2 cellular contexts compared by ENCODE assay signal in the genomic region with DNA sequence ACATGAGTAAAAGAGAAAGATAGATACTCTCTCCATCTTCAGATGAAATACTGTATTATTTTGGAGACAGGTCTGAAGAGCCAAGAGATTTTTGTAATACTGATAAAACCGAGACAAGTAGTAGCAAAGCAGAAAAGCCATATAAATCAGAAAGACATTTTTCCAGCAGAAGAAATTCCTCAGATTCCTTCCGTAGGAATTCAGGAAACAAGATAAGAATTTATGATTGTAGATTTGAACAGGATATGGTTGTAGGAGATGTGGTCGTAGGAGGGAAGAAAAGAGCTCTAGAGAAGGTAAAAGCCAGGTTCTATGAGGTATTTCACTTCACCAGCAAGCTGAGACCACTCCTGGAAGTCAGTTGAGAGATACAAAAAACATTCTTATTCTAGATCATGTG.
TF ChIP-seq lines count a peak whose summit lies in the region.

No MANE protein-coding gene starts in this region.

TF ChIP-seq in GM23338, 12 proteins besides CTCF, POLR2A, EP300 and RAD21 (continued from another document):
- TF ChIP-seq, protein P1, sequence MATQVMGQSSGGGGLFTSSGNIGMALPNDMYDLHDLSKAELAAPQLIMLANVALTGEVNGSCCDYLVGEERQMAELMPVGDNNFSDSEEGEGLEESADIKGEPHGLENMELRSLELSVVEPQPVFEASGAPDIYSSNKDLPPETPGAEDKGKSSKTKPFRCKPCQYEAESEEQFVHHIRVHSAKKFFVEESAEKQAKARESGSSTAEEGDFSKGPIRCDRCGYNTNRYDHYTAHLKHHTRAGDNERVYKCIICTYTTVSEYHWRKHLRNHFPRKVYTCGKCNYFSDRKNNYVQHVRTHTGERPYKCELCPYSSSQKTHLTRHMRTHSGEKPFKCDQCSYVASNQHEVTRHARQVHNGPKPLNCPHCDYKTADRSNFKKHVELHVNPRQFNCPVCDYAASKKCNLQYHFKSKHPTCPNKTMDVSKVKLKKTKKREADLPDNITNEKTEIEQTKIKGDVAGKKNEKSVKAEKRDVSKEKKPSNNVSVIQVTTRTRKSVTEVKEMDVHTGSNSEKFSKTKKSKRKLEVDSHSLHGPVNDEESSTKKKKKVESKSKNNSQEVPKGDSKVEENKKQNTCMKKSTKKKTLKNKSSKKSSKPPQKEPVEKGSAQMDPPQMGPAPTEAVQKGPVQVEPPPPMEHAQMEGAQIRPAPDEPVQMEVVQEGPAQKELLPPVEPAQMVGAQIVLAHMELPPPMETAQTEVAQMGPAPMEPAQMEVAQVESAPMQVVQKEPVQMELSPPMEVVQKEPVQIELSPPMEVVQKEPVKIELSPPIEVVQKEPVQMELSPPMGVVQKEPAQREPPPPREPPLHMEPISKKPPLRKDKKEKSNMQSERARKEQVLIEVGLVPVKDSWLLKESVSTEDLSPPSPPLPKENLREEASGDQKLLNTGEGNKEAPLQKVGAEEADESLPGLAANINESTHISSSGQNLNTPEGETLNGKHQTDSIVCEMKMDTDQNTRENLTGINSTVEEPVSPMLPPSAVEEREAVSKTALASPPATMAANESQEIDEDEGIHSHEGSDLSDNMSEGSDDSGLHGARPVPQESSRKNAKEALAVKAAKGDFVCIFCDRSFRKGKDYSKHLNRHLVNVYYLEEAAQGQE (IDR thresholded peaks at IDR 0.05; ENCODE audit: unreplicated experiment): no peak
- TF ChIP-seq ZNF462 (CRISPR knock-in tag; IDR thresholded peaks at IDR 0.05): no peak
- TF ChIP-seq EZH2 (IDR thresholded peaks at IDR 0.05; ENCODE audit: low read depth, unreplicated experiment): no peak
- TF ChIP-seq CREB1 (CRISPR knock-in tag; IDR thresholded peaks at IDR 0.05; ENCODE audit: low read depth): no peak
- TF ChIP-seq EZH2phosphoT487 (IDR thresholded peaks at IDR 0.05; ENCODE audit: unreplicated experiment): no peak
- TF ChIP-seq NANOG (IDR thresholded peaks at IDR 0.05; ENCODE audit: borderline replicate concordance): no peak
- TF ChIP-seq ZNF114 (CRISPR knock-in tag; IDR thresholded peaks at IDR 0.05): no peak
- no peak for TF ChIP-seq JUNB (IDR thresholded peaks at IDR 0.05; ENCODE audit: unreplicated experiment)

TF ChIP-seq in SK-N-SH, 30 proteins besides CTCF, POLR2A, EP300 and RAD21 (continued from another document):
- TF ChIP-seq, protein P1 (IDR thresholded peaks at IDR 0.05; ENCODE audit: low read depth, low read length): no peak
- no peak for TF ChIP-seq ZBTB33 (IDR thresholded peaks at IDR 0.05; ENCODE audit: borderline replicate concordance, low read depth)
- TF ChIP-seq, protein P2, sequence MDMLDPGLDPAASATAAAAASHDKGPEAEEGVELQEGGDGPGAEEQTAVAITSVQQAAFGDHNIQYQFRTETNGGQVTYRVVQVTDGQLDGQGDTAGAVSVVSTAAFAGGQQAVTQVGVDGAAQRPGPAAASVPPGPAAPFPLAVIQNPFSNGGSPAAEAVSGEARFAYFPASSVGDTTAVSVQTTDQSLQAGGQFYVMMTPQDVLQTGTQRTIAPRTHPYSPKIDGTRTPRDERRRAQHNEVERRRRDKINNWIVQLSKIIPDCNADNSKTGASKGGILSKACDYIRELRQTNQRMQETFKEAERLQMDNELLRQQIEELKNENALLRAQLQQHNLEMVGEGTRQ (IDR thresholded peaks at IDR 0.05; ENCODE audit: borderline replicate concordance, low read depth, low read length): no peak
- TF ChIP-seq RFX5 (IDR thresholded peaks at IDR 0.05; ENCODE audit: low read length): no peak
- TF ChIP-seq RXRA (IDR thresholded peaks at IDR 0.05; ENCODE audit: borderline replicate concordance, low read depth): no peak
- no peak for TF ChIP-seq MAX (IDR thresholded peaks at IDR 0.05; ENCODE audit: low read depth)
- TF ChIP-seq FOXM1 (IDR thresholded peaks at IDR 0.05; ENCODE audit: low read depth): no peak
- TF ChIP-seq GABPA (IDR thresholded peaks at IDR 0.05; ENCODE audit: low read depth): no peak
- TF ChIP-seq, protein P3, sequence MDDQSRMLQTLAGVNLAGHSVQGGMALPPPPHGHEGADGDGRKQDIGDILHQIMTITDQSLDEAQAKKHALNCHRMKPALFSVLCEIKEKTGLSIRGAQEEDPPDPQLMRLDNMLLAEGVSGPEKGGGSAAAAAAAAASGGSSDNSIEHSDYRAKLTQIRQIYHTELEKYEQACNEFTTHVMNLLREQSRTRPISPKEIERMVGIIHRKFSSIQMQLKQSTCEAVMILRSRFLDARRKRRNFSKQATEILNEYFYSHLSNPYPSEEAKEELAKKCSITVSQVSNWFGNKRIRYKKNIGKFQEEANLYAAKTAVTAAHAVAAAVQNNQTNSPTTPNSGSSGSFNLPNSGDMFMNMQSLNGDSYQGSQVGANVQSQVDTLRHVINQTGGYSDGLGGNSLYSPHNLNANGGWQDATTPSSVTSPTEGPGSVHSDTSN (IDR thresholded peaks at IDR 0.05): no peak
- no peak for TF ChIP-seq EZH2phosphoT487 (IDR thresholded peaks at IDR 0.05; ENCODE audit: borderline replicate concordance, low read depth)
